In the genomic region with DNA sequence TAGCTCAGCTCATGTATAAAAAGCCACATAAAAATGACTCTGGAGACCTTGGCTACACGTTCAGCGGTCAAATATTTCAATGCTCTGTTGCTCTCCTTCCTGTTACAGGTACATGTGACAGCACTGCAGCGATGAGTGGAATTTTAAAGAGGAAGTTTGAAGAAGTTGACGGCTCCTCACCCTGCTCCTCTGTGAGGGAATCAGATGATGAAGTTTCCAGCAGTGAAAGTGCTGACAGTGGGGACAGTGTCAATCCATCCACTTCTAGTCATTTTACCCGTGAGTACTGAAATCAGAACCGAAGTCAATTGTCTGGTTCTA, we compare ENCODE assay signal across 10 cellular contexts.
DNase-seq lines count a peak whose midpoint lies in the region; ATAC-seq and TF ChIP-seq lines count a peak whose summit lies in the region.
"Had no signal": no experiment of that assay in that cellular context is flagged by ENCODE, and none has a peak within 500 bp of the region (broad histone marks: within the 10 kb centered on the region; RNA-seq: fewer than 3 reads in every experiment).

No MANE protein-coding gene starts in this region.

- H3K36me3 Mint-ChIP-seq in naive B cell, result peaks cover 6 to 9% of the 10 kb centered on the region in 2 donors

- H3K9me3 Mint-ChIP-seq in naive B cell, result peaks cover 0 to 20% (median 13%) of the 10 kb centered on the region in 7 donors

- no peaks in the 10 kb centered on the region for H3K27me3 ChIP-seq in vagina

- TF ChIP-seq CTCF in vagina (IDR thresholded peaks at IDR 0.05), result no peak

- intact Hi-C loops in vagina (cut with DNase I), result no loop called here

- peaks cover 0 to 15% (median 3%) of the 10 kb centered on the region in 3 donors for H3K27me3 Mint-ChIP-seq in naive B cell

- peak; percentile 75 for DNase-seq in naive B cell
- no peak for DNase-seq in cerebellar nuclear complex (lab: John Stamatoyannopoulos, UW)
- no peak for DNase-seq in amygdala (lab: John Stamatoyannopoulos, UW)
- DNase-seq in SK-N-DZ (ENCODE audit: low spot score), result no peak
- no peak for DNase-seq in vagina (ENCODE audit: extremely low spot score in 2 of 2)
- DNase-seq: activated gamma-delta T cell treated with Interleukin-2 at 50 U/mL for 16 hours, NCI-H69 had no signal

- H3K4me3 ChIP-seq in vagina, result no peak overlapping the region

- H3K4me1 Mint-ChIP-seq in naive B cell, result peaks cover 11 to 23% (median 19%) of the 10 kb centered on the region in 3 donors

- H3K27ac Mint-ChIP-seq in naive B cell, result peak overlapping the region in 3 of 6 donors; percentile 35 to 92 (median 48)

- H3K27ac ChIP-seq in vagina, result no peak overlapping the region

- H3K4me3 Mint-ChIP-seq in naive B cell, result peak overlapping the region; percentile 7 to 84 (median 72)

- no peaks in the 10 kb centered on the region for H3K36me3 ChIP-seq in vagina

- ATAC-seq in GM18868 (IDR thresholded peaks at IDR 0.05; ENCODE audit: unreplicated experiment) (peak; percentile 91), HG02588 (IDR thresholded peaks at IDR 0.05; ENCODE audit: unreplicated experiment) (peak; percentile 83), HG03460 (IDR thresholded peaks at IDR 0.05; ENCODE audit: unreplicated experiment) (peak; percentile 93), naive B cell (ENCODE audit: low read depth in 2 of 2) (peak; percentile 97 to 98)

- no peak for TF ChIP-seq POLR2A in vagina (IDR thresholded peaks at IDR 0.05)

- H3K4me1 ChIP-seq in vagina, result no peaks in the 10 kb centered on the region

- no peaks in the 10 kb centered on the region for H3K9me3 ChIP-seq in vagina
